In genomic region chr2:14385043-14385442, GRCh38 we compare ENCODE assay signal across 1 cellular context.
TF ChIP-seq lines count a peak whose summit lies in the region.

No MANE protein-coding gene starts in this region.

TF ChIP-seq in WTC11, 78 proteins besides CTCF, POLR2A, EP300 and RAD21 (continued from another document):
- TF ChIP-seq, protein P1, sequence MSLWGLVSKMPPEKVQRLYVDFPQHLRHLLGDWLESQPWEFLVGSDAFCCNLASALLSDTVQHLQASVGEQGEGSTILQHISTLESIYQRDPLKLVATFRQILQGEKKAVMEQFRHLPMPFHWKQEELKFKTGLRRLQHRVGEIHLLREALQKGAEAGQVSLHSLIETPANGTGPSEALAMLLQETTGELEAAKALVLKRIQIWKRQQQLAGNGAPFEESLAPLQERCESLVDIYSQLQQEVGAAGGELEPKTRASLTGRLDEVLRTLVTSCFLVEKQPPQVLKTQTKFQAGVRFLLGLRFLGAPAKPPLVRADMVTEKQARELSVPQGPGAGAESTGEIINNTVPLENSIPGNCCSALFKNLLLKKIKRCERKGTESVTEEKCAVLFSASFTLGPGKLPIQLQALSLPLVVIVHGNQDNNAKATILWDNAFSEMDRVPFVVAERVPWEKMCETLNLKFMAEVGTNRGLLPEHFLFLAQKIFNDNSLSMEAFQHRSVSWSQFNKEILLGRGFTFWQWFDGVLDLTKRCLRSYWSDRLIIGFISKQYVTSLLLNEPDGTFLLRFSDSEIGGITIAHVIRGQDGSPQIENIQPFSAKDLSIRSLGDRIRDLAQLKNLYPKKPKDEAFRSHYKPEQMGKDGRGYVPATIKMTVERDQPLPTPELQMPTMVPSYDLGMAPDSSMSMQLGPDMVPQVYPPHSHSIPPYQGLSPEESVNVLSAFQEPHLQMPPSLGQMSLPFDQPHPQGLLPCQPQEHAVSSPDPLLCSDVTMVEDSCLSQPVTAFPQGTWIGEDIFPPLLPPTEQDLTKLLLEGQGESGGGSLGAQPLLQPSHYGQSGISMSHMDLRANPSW (CRISPR knock-in tag; conservative IDR thresholded peaks at IDR 0.05; ENCODE audit: low read depth), result no peak
- TF ChIP-seq NR3C1 (CRISPR knock-in tag; conservative IDR thresholded peaks at IDR 0.05; ENCODE audit: low read depth), result no peak
- TF ChIP-seq, protein P2, sequence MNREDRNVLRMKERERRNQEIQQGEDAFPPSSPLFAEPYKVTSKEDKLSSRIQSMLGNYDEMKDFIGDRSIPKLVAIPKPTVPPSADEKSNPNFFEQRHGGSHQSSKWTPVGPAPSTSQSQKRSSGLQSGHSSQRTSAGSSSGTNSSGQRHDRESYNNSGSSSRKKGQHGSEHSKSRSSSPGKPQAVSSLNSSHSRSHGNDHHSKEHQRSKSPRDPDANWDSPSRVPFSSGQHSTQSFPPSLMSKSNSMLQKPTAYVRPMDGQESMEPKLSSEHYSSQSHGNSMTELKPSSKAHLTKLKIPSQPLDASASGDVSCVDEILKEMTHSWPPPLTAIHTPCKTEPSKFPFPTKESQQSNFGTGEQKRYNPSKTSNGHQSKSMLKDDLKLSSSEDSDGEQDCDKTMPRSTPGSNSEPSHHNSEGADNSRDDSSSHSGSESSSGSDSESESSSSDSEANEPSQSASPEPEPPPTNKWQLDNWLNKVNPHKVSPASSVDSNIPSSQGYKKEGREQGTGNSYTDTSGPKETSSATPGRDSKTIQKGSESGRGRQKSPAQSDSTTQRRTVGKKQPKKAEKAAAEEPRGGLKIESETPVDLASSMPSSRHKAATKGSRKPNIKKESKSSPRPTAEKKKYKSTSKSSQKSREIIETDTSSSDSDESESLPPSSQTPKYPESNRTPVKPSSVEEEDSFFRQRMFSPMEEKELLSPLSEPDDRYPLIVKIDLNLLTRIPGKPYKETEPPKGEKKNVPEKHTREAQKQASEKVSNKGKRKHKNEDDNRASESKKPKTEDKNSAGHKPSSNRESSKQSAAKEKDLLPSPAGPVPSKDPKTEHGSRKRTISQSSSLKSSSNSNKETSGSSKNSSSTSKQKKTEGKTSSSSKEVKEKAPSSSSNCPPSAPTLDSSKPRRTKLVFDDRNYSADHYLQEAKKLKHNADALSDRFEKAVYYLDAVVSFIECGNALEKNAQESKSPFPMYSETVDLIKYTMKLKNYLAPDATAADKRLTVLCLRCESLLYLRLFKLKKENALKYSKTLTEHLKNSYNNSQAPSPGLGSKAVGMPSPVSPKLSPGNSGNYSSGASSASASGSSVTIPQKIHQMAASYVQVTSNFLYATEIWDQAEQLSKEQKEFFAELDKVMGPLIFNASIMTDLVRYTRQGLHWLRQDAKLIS (CRISPR knock-in tag; IDR thresholded peaks at IDR 0.05; ENCODE audit: borderline replicate concordance), result no peak
- no peak for TF ChIP-seq ETV6 (CRISPR knock-in tag; IDR thresholded peaks at IDR 0.05)
- no peak for TF ChIP-seq E2F1 (CRISPR knock-in tag; IDR thresholded peaks at IDR 0.05)
